ENCODE assay signal across 8 cellular contexts in genomic region chr18:37567061-37567993, GRCh38. TPM values are rescaled to one million over a fixed set of nuclear protein-coding genes. Genes with fewer than 3 reads are reported as not detected.
DNase-seq lines count a peak whose midpoint lies in the region; ATAC-seq and TF ChIP-seq lines count a peak whose summit lies in the region.

No MANE protein-coding gene starts in this region.

- no peak overlapping the region for H3K27ac ChIP-seq in CD4-positive, CD25-positive, alpha-beta regulatory T cell (ENCODE audit: insufficient read depth, low read length, poor library complexity, severe bottlenecking)
- no peak overlapping the region for H3K27ac ChIP-seq in osteoblast (ENCODE audit: low read depth, low read length)

- H3K4me2 ChIP-seq in osteoblast (ENCODE audit: insufficient read depth, low read length): peak overlapping the region; percentile 55

- H2AFZ ChIP-seq in osteoblast (ENCODE audit: low read length): no peak overlapping the region

- peaks cover 15% of the 10 kb centered on the region for H3K4me1 ChIP-seq in CD4-positive, CD25-positive, alpha-beta regulatory T cell (ENCODE audit: control insufficient read depth, insufficient read depth, low read length, poor library complexity, severe bottlenecking)
- no peaks in the 10 kb centered on the region for H3K4me1 ChIP-seq in osteoblast (ENCODE audit: insufficient read depth, low read length)

- H3K36me3 Mint-ChIP-seq in CD4-positive, CD25-positive, alpha-beta regulatory T cell: peaks cover 8% of the 10 kb centered on the region
- no peaks in the 10 kb centered on the region for H3K36me3 Mint-ChIP-seq in endothelial cell (ENCODE audit: low read depth, unreplicated experiment)

- no peaks in the 10 kb centered on the region for H3K9me3 ChIP-seq in CD4-positive, CD25-positive, alpha-beta regulatory T cell (ENCODE audit: control insufficient read depth in 2 of 2, low read length in 2 of 2)
- H3K9me3 ChIP-seq in osteoblast (ENCODE audit: low read depth, low read length): no peaks in the 10 kb centered on the region

- H3K27me3 Mint-ChIP-seq in CD4-positive, CD25-positive, alpha-beta regulatory T cell: peaks cover 66% of the 10 kb centered on the region
- H3K27me3 Mint-ChIP-seq in endothelial cell (ENCODE audit: unreplicated experiment): peaks cover 12% of the 10 kb centered on the region

- ATAC-seq in CD4-positive, CD25-positive, alpha-beta regulatory T cell (ENCODE audit: low read depth in 2 of 2): no peak
- ATAC-seq in left colon (no peak), HG02885 (IDR thresholded peaks at IDR 0.05; ENCODE audit: poor library complexity, unreplicated experiment) (no peak), GM18502 (IDR thresholded peaks at IDR 0.05; ENCODE audit: poor library complexity, unreplicated experiment) (no peak)

- no peaks in the 10 kb centered on the region for H3K79me2 ChIP-seq in osteoblast (ENCODE audit: insufficient read depth, low read length)

- intact Hi-C loops in left colon (cut with DNase I, micrococcal nuclease): no loop called here

- H3K4me1 Mint-ChIP-seq in CD4-positive, CD25-positive, alpha-beta regulatory T cell: peaks cover 0 to 23% (median 6%) of the 10 kb centered on the region in 4 donors
- peaks cover 7% of the 10 kb centered on the region for H3K4me1 Mint-ChIP-seq in endothelial cell (ENCODE audit: unreplicated experiment)

- no peak overlapping the region for H3K4me3 ChIP-seq in CD4-positive, CD25-positive, alpha-beta regulatory T cell (ENCODE audit: low read depth, low read length)
- peak overlapping the region; percentile 58 for H3K4me3 ChIP-seq in osteoblast (ENCODE audit: insufficient read depth, low read length)

- H3K27me3 ChIP-seq in CD4-positive, CD25-positive, alpha-beta regulatory T cell (ENCODE audit: control insufficient read depth, insufficient read depth, low read length): peaks cover 17% of the 10 kb centered on the region
- H3K27me3 ChIP-seq in osteoblast (ENCODE audit: insufficient read depth, low read length): peaks cover 57% of the 10 kb centered on the region

- no peaks in the 10 kb centered on the region for H4K20me1 ChIP-seq in osteoblast (ENCODE audit: insufficient read depth, low read length)

- H3K27ac Mint-ChIP-seq in CD4-positive, CD25-positive, alpha-beta regulatory T cell: no peak overlapping the region
- no peak overlapping the region for H3K27ac Mint-ChIP-seq in endothelial cell (ENCODE audit: unreplicated experiment)

- no peak for TF ChIP-seq CTCF in endothelial cell (IDR thresholded peaks at IDR 0.05; ENCODE audit: unreplicated experiment)
- TF ChIP-seq CTCF in osteoblast (IDR thresholded peaks at IDR 0.05; ENCODE audit: extremely low read depth, low read depth, low read length): no peak

- peak overlapping the region in 3 of 4 donors; percentile 5 to 69 (median 67) for H3K4me3 Mint-ChIP-seq in CD4-positive, CD25-positive, alpha-beta regulatory T cell
- H3K4me3 Mint-ChIP-seq in endothelial cell (ENCODE audit: unreplicated experiment): peak overlapping the region; percentile 14

- H3K36me3 ChIP-seq in CD4-positive, CD25-positive, alpha-beta regulatory T cell (ENCODE audit: control insufficient read depth, insufficient read depth, low read length): no peaks in the 10 kb centered on the region
- H3K36me3 ChIP-seq in osteoblast (ENCODE audit: insufficient read depth, low read length): no peaks in the 10 kb centered on the region

- DNase-seq in CD4-positive, CD25-positive, alpha-beta regulatory T cell: no peak
- DNase-seq in NCI-H1092 treated with DMSO at 0.1 percent for 48 hours (lab: John Stamatoyannopoulos, UW) (peak; percentile 75), endothelial cell (ENCODE audit: low spot score) (no peak), osteoblast (ENCODE audit: insufficient read length, low spot score, missing footprints) (no peak), left colon (no peak), inferior parietal cortex (ENCODE audit: extremely low spot score) (no peak)

- peaks cover 0 to 7% (median 0%) of the 10 kb centered on the region in 7 donors for H3K9me3 Mint-ChIP-seq in CD4-positive, CD25-positive, alpha-beta regulatory T cell
- no peaks in the 10 kb centered on the region for H3K9me3 Mint-ChIP-seq in endothelial cell (ENCODE audit: unreplicated experiment)

RNA-seq across cellular contexts. Expression of gene CELF4, which starts 1.7 kb away (rescaled TPM):
- not detected for total RNA-seq in CD4-positive, CD25-positive, alpha-beta regulatory T cell
- polyA plus RNA-seq in CD4-positive, CD25-positive, alpha-beta regulatory T cell: under 1 TPM in 3 of 4 donors, not detected in 1; 0.08 to 0.30 (median 0.08) TPM
- total RNA-seq in endothelial cell (ENCODE audit: unreplicated experiment): 0.44 TPM
- total RNA-seq in osteoblast: not detected in 2 replicates
- 1 to 10 TPM in 1 of 2 donors, under 1 TPM in 1; 0.85 to 1.8 TPM for total RNA-seq in left colon
